21 cellular contexts compared by ENCODE assay signal in the genomic region with DNA sequence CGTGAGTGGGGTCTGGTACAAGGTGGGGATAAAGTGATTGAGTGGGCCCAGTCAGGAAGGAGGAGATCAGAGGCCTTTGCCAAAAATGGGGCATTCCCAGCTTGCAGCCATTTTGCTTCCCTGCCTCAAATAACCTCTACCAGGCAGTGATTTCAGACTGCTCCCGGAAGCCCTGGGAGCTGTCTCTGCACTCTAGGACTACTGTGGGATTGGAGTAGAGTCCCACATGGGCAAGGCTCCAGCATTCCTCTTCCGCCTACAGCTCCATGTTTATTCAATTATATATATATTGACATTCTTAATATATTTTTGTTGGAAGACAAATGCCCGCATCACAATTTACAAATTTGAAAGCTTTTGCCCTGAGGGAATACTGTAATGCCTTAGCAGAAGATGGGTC.
"Had no signal": no experiment of that assay in that cellular context is flagged by ENCODE, and none has a peak within 500 bp of the region (broad histone marks: within the 10 kb centered on the region; RNA-seq: fewer than 3 reads in every experiment).

No MANE protein-coding gene starts in this region.

- H3K27ac Mint-ChIP-seq: activated CD4-positive, alpha-beta memory T cell treated with anti-CD3 and anti-CD28 coated beads, Interleukin-2, amount 10 ng/mL, durations not matched to agents 7 days and 5 days; activated CD4-positive, alpha-beta T cell treated with anti-CD3 and anti-CD28 coated beads, Interleukin-2, amount 10 ng/mL, durations not matched to agents 24 days and 14 days; activated naive CD4-positive, alpha-beta T cell treated with anti-CD3 and anti-CD28 coated beads, Interleukin-2, amount 50 U/mL, for 24 hours; activated naive CD8-positive, alpha-beta T cell treated with anti-CD3 and anti-CD28 coated beads, Interleukin-2, amount 50 U/mL, for 24 hours; activated T-helper 2 cell treated with anti-CD3 and anti-CD28 coated beads, Interferon-gamma antibody, Interleukin-2, Interleukin-4, amounts not matched to agents 10 μg/mL and 5 μg/mL and 100 μg/mL, durations not matched to agents 14 hours and 24 hours and 36 hours; stimulated activated naive B cell treated with anti-CD40 and anti-IgM and Interleukin-4, amounts not matched to agents 10 μg/mL and 1 μg/mL and 100 μg/mL, for 72 hours had no signal

- H3K9me3 Mint-ChIP-seq: activated CD4-positive, alpha-beta memory T cell treated with anti-CD3 and anti-CD28 coated beads, Interleukin-2, amount 10 ng/mL, durations not matched to agents 7 days and 5 days; activated CD4-positive, alpha-beta T cell treated with anti-CD3 and anti-CD28 coated beads, Interleukin-2, amount 10 ng/mL, durations not matched to agents 24 days and 14 days; activated naive CD4-positive, alpha-beta T cell treated with anti-CD3 and anti-CD28 coated beads, Interleukin-2, amount 50 U/mL, for 24 hours; activated naive CD8-positive, alpha-beta T cell treated with anti-CD3 and anti-CD28 coated beads, Interleukin-2, amount 50 U/mL, for 24 hours; activated T-helper 2 cell treated with anti-CD3 and anti-CD28 coated beads, Interferon-gamma antibody, Interleukin-2, Interleukin-4, amounts not matched to agents 10 μg/mL and 5 μg/mL and 100 μg/mL, durations not matched to agents 14 hours and 24 hours and 36 hours; endodermal cell; naive B cell; stimulated activated naive B cell treated with anti-CD40 and anti-IgM and Interleukin-4, amounts not matched to agents 10 μg/mL and 1 μg/mL and 100 μg/mL, for 72 hours had no signal

- H3K4me1 Mint-ChIP-seq: activated CD4-positive, alpha-beta memory T cell treated with anti-CD3 and anti-CD28 coated beads, Interleukin-2, amount 10 ng/mL, durations not matched to agents 7 days and 5 days; activated CD4-positive, alpha-beta T cell treated with anti-CD3 and anti-CD28 coated beads, Interleukin-2, amount 10 ng/mL, durations not matched to agents 24 days and 14 days; activated naive CD8-positive, alpha-beta T cell treated with anti-CD3 and anti-CD28 coated beads, Interleukin-2, amount 50 U/mL, for 24 hours; endodermal cell; stimulated activated naive B cell treated with anti-CD40 and anti-IgM and Interleukin-4, amounts not matched to agents 10 μg/mL and 1 μg/mL and 100 μg/mL, for 72 hours had no signal

- DNase-seq: activated CD4-positive, CD25-positive, alpha-beta regulatory T cell treated with anti-CD3 and anti-CD28 coated beads, Interleukin-2, amount 50 U/mL, for 72 hours; activated CD8-positive, alpha-beta memory T cell treated with anti-CD3 and anti-CD28 coated beads, Interleukin-2, amount 50 U/mL, for 48 hours; activated naive CD8-positive, alpha-beta T cell treated with anti-CD3 and anti-CD28 coated beads, Interleukin-2, amount 50 U/mL, for 24 hours; activated T-cell treated with anti-CD3 and anti-CD28 coated beads, Interleukin-2, amount 50 U/mL, for 48 hours; central memory CD4-positive, alpha-beta T cell; hippocampal formation; kidney; nucleus accumbens; right cardiac atrium; stimulated activated CD4-positive, alpha-beta T cell treated with anti-CD3 and anti-CD28 coated beads, Interleukin-15, amount 100 ng/mL, for 24 hours; stimulated activated CD4-positive, alpha-beta T cell treated with anti-CD3 and anti-CD28 coated beads, Interleukin-2, amount 100 ng/mL, for 24 hours; stimulated activated naive B cell treated with anti-CD40 and anti-IgM and Interleukin-4, amounts not matched to agents 10 μg/mL and 1 μg/mL and 100 μg/mL, for 72 hours; T-helper 17 cell; T1000; tibial artery had no signal

- H3K4me3 Mint-ChIP-seq: activated CD4-positive, alpha-beta memory T cell treated with anti-CD3 and anti-CD28 coated beads, Interleukin-2, amount 10 ng/mL, durations not matched to agents 7 days and 5 days; activated CD4-positive, alpha-beta T cell treated with anti-CD3 and anti-CD28 coated beads, Interleukin-2, amount 10 ng/mL, durations not matched to agents 24 days and 14 days; activated naive CD4-positive, alpha-beta T cell treated with anti-CD3 and anti-CD28 coated beads, Interleukin-2, amount 50 U/mL, for 24 hours; activated naive CD8-positive, alpha-beta T cell treated with anti-CD3 and anti-CD28 coated beads, Interleukin-2, amount 50 U/mL, for 24 hours; endodermal cell; naive B cell; stimulated activated naive B cell treated with anti-CD40 and anti-IgM and Interleukin-4, amounts not matched to agents 10 μg/mL and 1 μg/mL and 100 μg/mL, for 72 hours; T-helper 17 cell had no signal

- ATAC-seq: activated naive CD8-positive, alpha-beta T cell treated with anti-CD3 and anti-CD28 coated beads, Interleukin-2, amount 50 U/mL, for 24 hours; right cardiac atrium; stimulated activated naive B cell treated with anti-CD40 and anti-IgM and Interleukin-4, amounts not matched to agents 10 μg/mL and 1 μg/mL and 100 μg/mL, for 72 hours; T-helper 17 cell had no signal

- H3K27me3 Mint-ChIP-seq: activated CD4-positive, alpha-beta memory T cell treated with anti-CD3 and anti-CD28 coated beads, Interleukin-2, amount 10 ng/mL, durations not matched to agents 7 days and 5 days; activated CD4-positive, alpha-beta T cell treated with anti-CD3 and anti-CD28 coated beads, Interleukin-2, amount 10 ng/mL, durations not matched to agents 24 days and 14 days; activated naive CD4-positive, alpha-beta T cell treated with anti-CD3 and anti-CD28 coated beads, Interleukin-2, amount 50 U/mL, for 24 hours; activated naive CD8-positive, alpha-beta T cell treated with anti-CD3 and anti-CD28 coated beads, Interleukin-2, amount 50 U/mL, for 24 hours; naive B cell; stimulated activated naive B cell treated with anti-CD40 and anti-IgM and Interleukin-4, amounts not matched to agents 10 μg/mL and 1 μg/mL and 100 μg/mL, for 72 hours; T-helper 17 cell had no signal
